Comparison of ENCODE assay signal across 2 cellular contexts in genomic region chr3:141051641-141052569, GRCh38.
TF ChIP-seq lines count a peak whose summit lies in the region.

No MANE protein-coding gene starts in this region.

TF ChIP-seq in GM12878, 131 proteins besides CTCF, POLR2A, EP300 and RAD21:
- peak; percentile 88 for TF ChIP-seq HDAC6 (IDR thresholded peaks at IDR 0.05; ENCODE audit: unreplicated experiment)
- TF ChIP-seq, protein P1, sequence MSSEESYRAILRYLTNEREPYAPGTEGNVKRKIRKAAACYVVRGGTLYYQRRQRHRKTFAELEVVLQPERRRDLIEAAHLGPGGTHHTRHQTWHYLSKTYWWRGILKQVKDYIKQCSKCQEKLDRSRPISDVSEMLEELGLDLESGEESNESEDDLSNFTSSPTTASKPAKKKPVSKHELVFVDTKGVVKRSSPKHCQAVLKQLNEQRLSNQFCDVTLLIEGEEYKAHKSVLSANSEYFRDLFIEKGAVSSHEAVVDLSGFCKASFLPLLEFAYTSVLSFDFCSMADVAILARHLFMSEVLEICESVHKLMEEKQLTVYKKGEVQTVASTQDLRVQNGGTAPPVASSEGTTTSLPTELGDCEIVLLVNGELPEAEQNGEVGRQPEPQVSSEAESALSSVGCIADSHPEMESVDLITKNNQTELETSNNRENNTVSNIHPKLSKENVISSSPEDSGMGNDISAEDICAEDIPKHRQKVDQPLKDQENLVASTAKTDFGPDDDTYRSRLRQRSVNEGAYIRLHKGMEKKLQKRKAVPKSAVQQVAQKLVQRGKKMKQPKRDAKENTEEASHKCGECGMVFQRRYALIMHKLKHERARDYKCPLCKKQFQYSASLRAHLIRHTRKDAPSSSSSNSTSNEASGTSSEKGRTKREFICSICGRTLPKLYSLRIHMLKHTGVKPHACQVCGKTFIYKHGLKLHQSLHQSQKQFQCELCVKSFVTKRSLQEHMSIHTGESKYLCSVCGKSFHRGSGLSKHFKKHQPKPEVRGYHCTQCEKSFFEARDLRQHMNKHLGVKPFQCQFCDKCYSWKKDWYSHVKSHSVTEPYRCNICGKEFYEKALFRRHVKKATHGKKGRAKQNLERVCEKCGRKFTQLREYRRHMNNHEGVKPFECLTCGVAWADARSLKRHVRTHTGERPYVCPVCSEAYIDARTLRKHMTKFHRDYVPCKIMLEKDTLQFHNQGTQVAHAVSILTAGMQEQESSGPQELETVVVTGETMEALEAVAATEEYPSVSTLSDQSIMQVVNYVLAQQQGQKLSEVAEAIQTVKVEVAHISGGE (CRISPR knock-in tag; IDR thresholded peaks at IDR 0.05): no peak

TF ChIP-seq in HepG2, 621 proteins besides CTCF, POLR2A, EP300 and RAD21:
- TF ChIP-seq, protein P2, sequence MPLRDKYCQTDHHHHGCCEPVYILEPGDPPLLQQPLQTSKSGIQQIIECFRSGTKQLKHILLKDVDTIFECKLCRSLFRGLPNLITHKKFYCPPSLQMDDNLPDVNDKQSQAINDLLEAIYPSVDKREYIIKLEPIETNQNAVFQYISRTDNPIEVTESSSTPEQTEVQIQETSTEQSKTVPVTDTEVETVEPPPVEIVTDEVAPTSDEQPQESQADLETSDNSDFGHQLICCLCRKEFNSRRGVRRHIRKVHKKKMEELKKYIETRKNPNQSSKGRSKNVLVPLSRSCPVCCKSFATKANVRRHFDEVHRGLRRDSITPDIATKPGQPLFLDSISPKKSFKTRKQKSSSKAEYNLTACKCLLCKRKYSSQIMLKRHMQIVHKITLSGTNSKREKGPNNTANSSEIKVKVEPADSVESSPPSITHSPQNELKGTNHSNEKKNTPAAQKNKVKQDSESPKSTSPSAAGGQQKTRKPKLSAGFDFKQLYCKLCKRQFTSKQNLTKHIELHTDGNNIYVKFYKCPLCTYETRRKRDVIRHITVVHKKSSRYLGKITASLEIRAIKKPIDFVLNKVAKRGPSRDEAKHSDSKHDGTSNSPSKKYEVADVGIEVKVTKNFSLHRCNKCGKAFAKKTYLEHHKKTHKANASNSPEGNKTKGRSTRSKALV (CRISPR knock-in tag; IDR thresholded peaks at IDR 0.05): peak; percentile 97
- TF ChIP-seq ZNF251 (CRISPR knock-in tag; IDR thresholded peaks at IDR 0.05): no peak
- peak; percentile 21 for TF ChIP-seq HNRNPLL (IDR thresholded peaks at IDR 0.05; ENCODE audit: low read depth, low read length, poor library complexity, severe bottlenecking)
- no peak for TF ChIP-seq ATF7-NPFF (CRISPR knock-in tag; IDR thresholded peaks at IDR 0.05; ENCODE audit: low read depth)
- TF ChIP-seq SKI (IDR thresholded peaks at IDR 0.05; ENCODE audit: partially characterized antibody): no peak
- no peak for TF ChIP-seq MTF2 (CRISPR knock-in tag; IDR thresholded peaks at IDR 0.05; ENCODE audit: borderline replicate concordance)
- no peak for TF ChIP-seq CERS6 (CRISPR knock-in tag; IDR thresholded peaks at IDR 0.05)
- no peak for TF ChIP-seq ZC3H13 (CRISPR knock-in tag; IDR thresholded peaks at IDR 0.05)
- no peak for TF ChIP-seq ZMYM2 (CRISPR knock-in tag; IDR thresholded peaks at IDR 0.05)
- TF ChIP-seq MATR3 (CRISPR knock-in tag; IDR thresholded peaks at IDR 0.05): no peak
- TF ChIP-seq MLLT10 (CRISPR knock-in tag; IDR thresholded peaks at IDR 0.05): no peak
TF ChIP-seq in HepG2: peak in this region for 2.
